Comparison of ENCODE assay signal across 12 cellular contexts in the genomic region with DNA sequence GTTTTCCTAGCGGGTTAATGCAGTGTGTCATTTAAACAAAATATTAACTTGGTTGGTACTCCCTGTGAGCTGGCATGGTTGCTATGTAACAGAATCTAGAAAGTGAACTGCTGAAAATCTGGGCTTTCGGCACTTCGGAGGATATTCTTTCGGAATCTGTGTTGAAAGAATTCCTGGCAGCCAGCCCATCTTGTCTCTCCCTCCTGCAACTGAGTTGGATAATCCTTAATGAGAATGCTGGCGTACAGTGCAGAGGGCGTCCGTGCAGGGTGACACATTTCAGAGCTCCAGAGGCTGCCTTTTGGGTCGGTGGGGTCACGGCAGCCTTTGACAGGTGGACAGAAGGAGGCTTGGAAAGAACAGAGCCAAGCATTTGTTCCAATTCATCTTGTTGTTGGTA. TPM values are rescaled to one million over a fixed set of nuclear protein-coding genes. Genes with fewer than 3 reads are reported as not detected.
DNase-seq lines count a peak whose midpoint lies in the region; ATAC-seq and TF ChIP-seq lines count a peak whose summit lies in the region.
"Had no signal": no experiment of that assay in that cellular context is flagged by ENCODE, and none has a peak within 500 bp of the region (broad histone marks: within the 10 kb centered on the region; RNA-seq: fewer than 3 reads in every experiment).

No MANE protein-coding gene starts in this region.

- no peaks in the 10 kb centered on the region for H4K20me1 ChIP-seq in fibroblast of lung (ENCODE audit: control insufficient read depth, extremely low read depth, insufficient read depth, low read length)

- no peak overlapping the region for H2AFZ ChIP-seq in fibroblast of lung (ENCODE audit: low read length)

- H3K9me3 ChIP-seq in fibroblast of lung (ENCODE audit: control insufficient read depth, insufficient read depth, low read depth, low read length) (no peaks in the 10 kb centered on the region), uterus (no peaks in the 10 kb centered on the region), T-helper 17 cell (ENCODE audit: control insufficient read depth, low read length, poor library complexity, severe bottlenecking) (no peaks in the 10 kb centered on the region)
- H3K9me3 ChIP-seq: heart right ventricle, neutrophil had no signal

- H3K27me3 ChIP-seq in fibroblast of lung (ENCODE audit: control insufficient read depth, insufficient read depth, low read length) (peaks cover 13% of the 10 kb centered on the region), uterus (no peaks in the 10 kb centered on the region)

- DNase-seq in Right ventricle myocardium superior (peak; percentile 59), Right ventricle myocardium inferior (ENCODE audit: missing footprints) (no peak), fibroblast of lung (ENCODE audit: low read depth in 2 of 2) (peak; percentile 36 to 51), mucosa of gallbladder (ENCODE audit: low spot score) (peak; percentile 54), uterus (peak; percentile 33 to 48), T-helper 17 cell (no peak)
- DNase-seq: central memory CD4-positive, alpha-beta T cell; SW 1271 had no signal

- H3K9ac ChIP-seq in fibroblast of lung (ENCODE audit: insufficient read depth, low read length): no peak overlapping the region

- H3K4me2 ChIP-seq in fibroblast of lung (ENCODE audit: extremely low read depth, insufficient read depth, low read length): no peak overlapping the region

- no peaks in the 10 kb centered on the region for H3K79me2 ChIP-seq in fibroblast of lung (ENCODE audit: control insufficient read depth, insufficient read depth, low read length)

- intact Hi-C loops in Right ventricle myocardium superior (cut with DNase I): no loop called here
- intact Hi-C loops in Right ventricle myocardium inferior (cut with DNase I): no loop called here
- intact Hi-C loops in uterus (cut with DNase I; ENCODE audit: low total_unique reads): no loop called here

- no peak for TF ChIP-seq CTCF in fibroblast of lung (conservative IDR thresholded peaks at IDR 0.05 in 1 of 2, IDR thresholded peaks at IDR 0.05 in 1 of 2; ENCODE audit: low read depth in 1 of 2, low read length in 2 of 2)
- TF ChIP-seq CTCF in uterus (IDR thresholded peaks at IDR 0.05): no peak

- H3K27ac ChIP-seq in fibroblast of lung (ENCODE audit: insufficient read depth, low read length) (no peak overlapping the region), uterus (no peak overlapping the region)
- H3K27ac ChIP-seq: heart right ventricle, neutrophil had no signal

- H3K27me3 Mint-ChIP-seq in T-helper 17 cell: peaks cover 66% of the 10 kb centered on the region

- H3K4me1 ChIP-seq in fibroblast of lung (ENCODE audit: control insufficient read depth, extremely low read depth, insufficient read depth, low read length): no peaks in the 10 kb centered on the region
- H3K4me1 ChIP-seq in uterus: peaks cover 0 to 16% of the 10 kb centered on the region in 2 donors

- no peak overlapping the region for H3K4me3 Mint-ChIP-seq in T-helper 17 cell

- no peaks in the 10 kb centered on the region for H3K36me3 Mint-ChIP-seq in T-helper 17 cell (ENCODE audit: low read depth)

- no peaks in the 10 kb centered on the region for H3K4me1 Mint-ChIP-seq in T-helper 17 cell

- H3K27ac Mint-ChIP-seq in T-helper 17 cell: no peak overlapping the region

- ATAC-seq in Right ventricle myocardium superior (ENCODE audit: poor library complexity) (peak; percentile 54), Right ventricle myocardium inferior (no peak), GM21360 (IDR thresholded peaks at IDR 0.05; ENCODE audit: unreplicated experiment) (no peak), T-helper 17 cell (no peak), GM18511 (IDR thresholded peaks at IDR 0.05; ENCODE audit: unreplicated experiment) (no peak)

- H3K36me3 ChIP-seq in fibroblast of lung (ENCODE audit: control insufficient read depth, insufficient read depth, low read length) (no peaks in the 10 kb centered on the region), uterus (no peaks in the 10 kb centered on the region)
- H3K36me3 ChIP-seq: heart right ventricle, neutrophil had no signal

- no peak overlapping the region for H3K4me3 ChIP-seq in fibroblast of lung (replicated peaks in 1 of 4; ENCODE audit: control extremely low read depth in 1 of 4, insufficient read depth in 1 of 4, low read depth in 3 of 4, low read length in 4 of 4)
- no peak overlapping the region for H3K4me3 ChIP-seq in uterus
- H3K4me3 ChIP-seq: heart right ventricle had no signal

- no peak for TF ChIP-seq POLR2A in uterus (IDR thresholded peaks at IDR 0.05)

RNA-seq across cellular contexts. Expression of gene KAZN, which starts 3.6 kb away (rescaled TPM):
- total RNA-seq in Right ventricle myocardium superior: 3.7 TPM
- 4.3 TPM for total RNA-seq in Right ventricle myocardium inferior
- 4.6 and 5.0 TPM in 2 replicates for total RNA-seq in fibroblast of lung
- 2.4 and 3.4 TPM in 2 replicates for polyA plus RNA-seq in fibroblast of lung
- polyA plus RNA-seq in fibroblast of lung (2012): 7.6 and 12.8 TPM in 2 replicates
- polyA minus RNA-seq in fibroblast of lung (ENCODE audit: low replicate concordance): 5.8 and 11.6 TPM in 2 replicates
- total RNA-seq in mucosa of gallbladder: 10.2 TPM
- total RNA-seq in uterus: 10 to 100 TPM in 1 of 4 donors, 1 to 10 TPM in 2, under 1 TPM in 1; 0.77 to 12.3 (median 4.9) TPM
- under 1 TPM; 0.10 to 0.62 TPM for total RNA-seq in T-helper 17 cell

Comparison
In these comparisons a context has a peak if more than half of its experiments do, and no peak if none do; other contexts are left out.
1. DNase-seq: peak in Right ventricle myocardium superior (single experiment), fibroblast of lung (2 of 2), mucosa of gallbladder (single experiment) and uterus (2 of 2); none in Right ventricle myocardium inferior (single experiment) and T-helper 17 cell (0 of 3).